ENCODE assay signal across 8 cellular contexts in genomic region chr7:25856056-25856780, GRCh38.
DNase-seq lines count a peak whose midpoint lies in the region; ATAC-seq, FAIRE-seq and TF ChIP-seq lines count a peak whose summit lies in the region.

No MANE protein-coding gene starts in this region.

- no peak for FAIRE-seq in frontal cortex (lab: Jason Lieb, UNC)

- dilution Hi-C loops in mammary epithelial cell (cut with HindIII; ENCODE audit: low sequenced_read_pairs), result no loop called here

- H3K27me3 ChIP-seq in mammary epithelial cell (ENCODE audit: insufficient read depth, low read length), result peaks cover 5% of the 10 kb centered on the region
- H3K27me3 ChIP-seq in neutrophil, result peaks cover 100% of the 10 kb centered on the region

- H3K79me2 ChIP-seq in mammary epithelial cell (ENCODE audit: insufficient read depth, low read length), result no peaks in the 10 kb centered on the region

- intact Hi-C loops in mammary epithelial cell (cut with micrococcal nuclease), result no loop called here

- BruUV-seq in mammary epithelial cell (replicated peaks; lab: Mats Ljungman, UMichigan), result no TSS peak

- no peak for ATAC-seq in HG03045 (IDR thresholded peaks at IDR 0.05; ENCODE audit: unreplicated experiment)
- no peak for ATAC-seq in GM18520 (IDR thresholded peaks at IDR 0.05; ENCODE audit: unreplicated experiment)

- CTCF ChIA-PET in mammary epithelial cell (lab: Charles Lee; ENCODE audit: low non-redundant PET), result no interaction called here

- H3K9ac ChIP-seq in mammary epithelial cell (ENCODE audit: insufficient read depth, low read length), result peak overlapping the region; percentile 41

- WGBS in mammary epithelial cell (ENCODE audit: low coverage, missing lambda C conversion rate), result 75% methylated on average over 17 of the region's 18 CpGs

- H3K9me3 ChIP-seq in mammary epithelial cell (replicated peaks; ENCODE audit: insufficient read depth, low read length), result no peaks in the 10 kb centered on the region
- peaks cover 40% of the 10 kb centered on the region for H3K9me3 ChIP-seq in neutrophil

- no peaks in the 10 kb centered on the region for H4K20me1 ChIP-seq in mammary epithelial cell (ENCODE audit: insufficient read depth, low read length)

- TF ChIP-seq CTCF in mammary epithelial cell (conservative IDR thresholded peaks at IDR 0.05 in 1 of 2, IDR thresholded peaks at IDR 0.05 in 1 of 2; ENCODE audit: extremely low read depth in 1 of 2, insufficient read depth in 1 of 2, low read depth in 1 of 2, low read length in 2 of 2) (no peak), neutrophil (IDR thresholded peaks at IDR 0.05) (no peak)

- peak overlapping the region; percentile 24 for H3K27ac ChIP-seq in mammary epithelial cell (ENCODE audit: insufficient read depth, low read depth, low read length)
- no peak overlapping the region for H3K27ac ChIP-seq in neutrophil

- H3K4me3 ChIP-seq in mammary epithelial cell (replicated peaks in 1 of 3; ENCODE audit: insufficient read depth in 1 of 3, low read depth in 2 of 3, low read length in 3 of 3) (peak overlapping the region; percentile 24 to 49 (median 46)), neutrophil (ENCODE audit: low read depth in 1 of 2, low read length in 1 of 2) (peak overlapping the region; percentile 48 to 59)

- peak overlapping the region; percentile 69 for H3K4me2 ChIP-seq in mammary epithelial cell (ENCODE audit: insufficient read depth, low read depth, low read length)

- in situ Hi-C loops in mammary epithelial cell (cut with MboI; ENCODE audit: low sequenced_read_pairs in 2 of 2), result loop anchor here (10.0 kb wide), 2 partner anchors 451 to 471 kb away; no protein-coding TSS in a partner anchor

- H3K36me3 ChIP-seq in mammary epithelial cell (ENCODE audit: insufficient read depth, low read length), result no peaks in the 10 kb centered on the region
- no peaks in the 10 kb centered on the region for H3K36me3 ChIP-seq in neutrophil

- peak; percentile 38 for DNase-seq in ELF-1 (ENCODE audit: low read depth, low spot score)
- peak; percentile 82 for DNase-seq in NCI-H1105 treated with DMSO at 0.1 percent for 48 hours (lab: John Stamatoyannopoulos, UW)
- no peak for DNase-seq in mammary epithelial cell
- no peak for DNase-seq in epidermal melanocyte (ENCODE audit: insufficient read length, low spot score)
- no peak for DNase-seq in frontal cortex (ENCODE audit: low spot score in 2 of 2)

- H2AFZ ChIP-seq in mammary epithelial cell (ENCODE audit: low read depth, low read length), result peak overlapping the region; percentile 85

- H3K4me1 ChIP-seq in mammary epithelial cell (ENCODE audit: insufficient read depth, low read length) (peaks cover 23% of the 10 kb centered on the region), neutrophil (ENCODE audit: control insufficient read depth in 1 of 2, insufficient read depth in 1 of 2, low read depth in 1 of 2, low read length in 1 of 2) (peaks cover 30 to 38% of the 10 kb centered on the region in 2 experiments)

Comparison
In these comparisons a context has a peak if more than half of its experiments do, and no peak if none do; other contexts are left out.
1. DNase-seq: peak in ELF-1 (single experiment) and NCI-H1105 treated with DMSO at 0.1 percent for 48 hours (single experiment); none in mammary epithelial cell (single experiment), epidermal melanocyte (single experiment) and frontal cortex (0 of 2).